2 cellular contexts compared by ENCODE assay signal in the genomic region with DNA sequence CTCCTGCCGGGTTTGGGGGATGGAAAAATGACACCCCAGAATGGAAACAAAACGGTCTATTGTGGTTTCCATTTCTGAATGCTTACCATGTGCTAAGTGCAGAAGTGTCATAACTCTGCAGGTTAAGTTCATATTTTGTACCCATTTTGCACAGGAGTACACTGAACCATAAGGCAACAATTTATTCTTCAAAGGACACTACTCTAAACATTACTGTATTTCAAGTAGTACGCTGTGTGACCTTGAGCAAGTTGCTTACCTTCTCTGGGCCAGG.
TF ChIP-seq lines count a peak whose summit lies in the region.

No MANE protein-coding gene starts in this region.

TF ChIP-seq in SK-N-SH, 30 proteins besides CTCF, POLR2A, EP300 and RAD21 (continued from another document):
- TF ChIP-seq, protein P1, sequence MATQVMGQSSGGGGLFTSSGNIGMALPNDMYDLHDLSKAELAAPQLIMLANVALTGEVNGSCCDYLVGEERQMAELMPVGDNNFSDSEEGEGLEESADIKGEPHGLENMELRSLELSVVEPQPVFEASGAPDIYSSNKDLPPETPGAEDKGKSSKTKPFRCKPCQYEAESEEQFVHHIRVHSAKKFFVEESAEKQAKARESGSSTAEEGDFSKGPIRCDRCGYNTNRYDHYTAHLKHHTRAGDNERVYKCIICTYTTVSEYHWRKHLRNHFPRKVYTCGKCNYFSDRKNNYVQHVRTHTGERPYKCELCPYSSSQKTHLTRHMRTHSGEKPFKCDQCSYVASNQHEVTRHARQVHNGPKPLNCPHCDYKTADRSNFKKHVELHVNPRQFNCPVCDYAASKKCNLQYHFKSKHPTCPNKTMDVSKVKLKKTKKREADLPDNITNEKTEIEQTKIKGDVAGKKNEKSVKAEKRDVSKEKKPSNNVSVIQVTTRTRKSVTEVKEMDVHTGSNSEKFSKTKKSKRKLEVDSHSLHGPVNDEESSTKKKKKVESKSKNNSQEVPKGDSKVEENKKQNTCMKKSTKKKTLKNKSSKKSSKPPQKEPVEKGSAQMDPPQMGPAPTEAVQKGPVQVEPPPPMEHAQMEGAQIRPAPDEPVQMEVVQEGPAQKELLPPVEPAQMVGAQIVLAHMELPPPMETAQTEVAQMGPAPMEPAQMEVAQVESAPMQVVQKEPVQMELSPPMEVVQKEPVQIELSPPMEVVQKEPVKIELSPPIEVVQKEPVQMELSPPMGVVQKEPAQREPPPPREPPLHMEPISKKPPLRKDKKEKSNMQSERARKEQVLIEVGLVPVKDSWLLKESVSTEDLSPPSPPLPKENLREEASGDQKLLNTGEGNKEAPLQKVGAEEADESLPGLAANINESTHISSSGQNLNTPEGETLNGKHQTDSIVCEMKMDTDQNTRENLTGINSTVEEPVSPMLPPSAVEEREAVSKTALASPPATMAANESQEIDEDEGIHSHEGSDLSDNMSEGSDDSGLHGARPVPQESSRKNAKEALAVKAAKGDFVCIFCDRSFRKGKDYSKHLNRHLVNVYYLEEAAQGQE (IDR thresholded peaks at IDR 0.05; ENCODE audit: low read depth, low read length): no peak
- TF ChIP-seq FOSL2 (IDR thresholded peaks at IDR 0.05; ENCODE audit: borderline replicate concordance, low read depth) (no peak), NRF1 (IDR thresholded peaks at IDR 0.05; ENCODE audit: low read depth, low read length) (no peak)

TF ChIP-seq in SK-N-SH treated with all-trans-retinoic acid at 6 μM for 48 hours, 23 proteins besides CTCF, POLR2A, EP300 and RAD21 (continued from another document):
- TF ChIP-seq, protein P2, sequence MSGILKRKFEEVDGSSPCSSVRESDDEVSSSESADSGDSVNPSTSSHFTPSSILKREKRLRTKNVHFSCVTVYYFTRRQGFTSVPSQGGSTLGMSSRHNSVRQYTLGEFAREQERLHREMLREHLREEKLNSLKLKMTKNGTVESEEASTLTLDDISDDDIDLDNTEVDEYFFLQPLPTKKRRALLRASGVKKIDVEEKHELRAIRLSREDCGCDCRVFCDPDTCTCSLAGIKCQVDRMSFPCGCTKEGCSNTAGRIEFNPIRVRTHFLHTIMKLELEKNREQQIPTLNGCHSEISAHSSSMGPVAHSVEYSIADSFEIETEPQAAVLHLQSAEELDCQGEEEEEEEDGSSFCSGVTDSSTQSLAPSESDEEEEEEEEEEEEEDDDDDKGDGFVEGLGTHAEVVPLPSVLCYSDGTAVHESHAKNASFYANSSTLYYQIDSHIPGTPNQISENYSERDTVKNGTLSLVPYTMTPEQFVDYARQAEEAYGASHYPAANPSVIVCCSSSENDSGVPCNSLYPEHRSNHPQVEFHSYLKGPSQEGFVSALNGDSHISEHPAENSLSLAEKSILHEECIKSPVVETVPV (CRISPR knock-in tag; IDR thresholded peaks at IDR 0.05): no peak
- TF ChIP-seq ARNTL (CRISPR knock-in tag; IDR thresholded peaks at IDR 0.05; ENCODE audit: borderline replicate concordance, low read depth) (no peak), RARB (CRISPR knock-in tag; IDR thresholded peaks at IDR 0.05) (no peak), TOX (CRISPR knock-in tag; IDR thresholded peaks at IDR 0.05; ENCODE audit: borderline replicate concordance) (no peak)
TF ChIP-seq in SK-N-SH treated with all-trans-retinoic acid at 6 μM for 48 hours: peak in this region for 0.
